In genomic region chr18:75319905-75320304, GRCh38 we compare ENCODE assay signal across 1 cellular context.
TF ChIP-seq lines count a peak whose summit lies in the region.

No MANE protein-coding gene starts in this region.

TF ChIP-seq in GM23338, 12 proteins besides CTCF, POLR2A, EP300 and RAD21 (continued from another document):
- TF ChIP-seq REST (IDR thresholded peaks at IDR 0.05; ENCODE audit: unreplicated experiment) (no peak), EZH2 (IDR thresholded peaks at IDR 0.05; ENCODE audit: low read depth, unreplicated experiment) (no peak), EZH2phosphoT487 (IDR thresholded peaks at IDR 0.05; ENCODE audit: unreplicated experiment) (no peak), ZNF114 (CRISPR knock-in tag; IDR thresholded peaks at IDR 0.05) (no peak), JUNB (IDR thresholded peaks at IDR 0.05; ENCODE audit: unreplicated experiment) (no peak), POLR2AphosphoS5 (IDR thresholded peaks at IDR 0.05; ENCODE audit: low read depth) (no peak), ZNF331 (CRISPR knock-in tag; IDR thresholded peaks at IDR 0.05; ENCODE audit: low read depth) (no peak), ETS1 (IDR thresholded peaks at IDR 0.05) (no peak), CREB1 (CRISPR knock-in tag; IDR thresholded peaks at IDR 0.05; ENCODE audit: low read depth) (no peak)
